In genomic region chr7:141731476-141732149, GRCh38 we compare ENCODE assay signal across 34 cellular contexts. TPM values are rescaled to one million over a fixed set of nuclear protein-coding genes. Genes with fewer than 3 reads are reported as not detected.
DNase-seq lines count a peak whose midpoint lies in the region; TF ChIP-seq lines count a peak whose summit lies in the region.
"Had no signal": no experiment of that assay in that cellular context is flagged by ENCODE, and none has a peak within 500 bp of the region (broad histone marks: within the 10 kb centered on the region; RNA-seq: fewer than 3 reads in every experiment).

No MANE protein-coding gene starts in this region.

- H3K9me3 Mint-ChIP-seq in T-helper 1 cell treated with Interleukin-12 subunit alpha and Interleukin-12 subunit beta and Interleukin-4 antibody, amounts not matched to agents 30 μg/mL and 1 μg/mL, for 36 hours, result no peaks in the 10 kb centered on the region
- H3K9me3 Mint-ChIP-seq: activated CD4-positive, alpha-beta memory T cell treated with anti-CD3 and anti-CD28 coated beads for 36 hours; activated T-helper 2 cell treated with anti-CD3 and anti-CD28 coated beads, Interferon-gamma antibody, Interleukin-2, Interleukin-4, amounts not matched to agents 10 μg/mL and 5 μg/mL and 100 μg/mL, durations not matched to agents 14 hours and 24 hours and 36 hours; stimulated activated naive B cell treated with anti-CD40 and anti-IgM and Interleukin-4, amounts not matched to agents 10 μg/mL and 1 μg/mL and 100 μg/mL, for 72 hours had no signal

- H3K27me3 Mint-ChIP-seq in T-helper 1 cell treated with Interleukin-12 subunit alpha and Interleukin-12 subunit beta and Interleukin-4 antibody, amounts not matched to agents 30 μg/mL and 1 μg/mL, for 36 hours (ENCODE audit: low read depth), result no peaks in the 10 kb centered on the region
- H3K27me3 Mint-ChIP-seq: activated CD4-positive, alpha-beta memory T cell treated with anti-CD3 and anti-CD28 coated beads for 36 hours; activated naive CD8-positive, alpha-beta T cell; stimulated activated naive B cell treated with anti-CD40 and anti-IgM and Interleukin-4, amounts not matched to agents 10 μg/mL and 1 μg/mL and 100 μg/mL, for 72 hours had no signal

- no peak overlapping the region for H2BK12ac ChIP-seq in mesenchymal stem cell (ENCODE audit: low read length in 2 of 2)

- H3K14ac ChIP-seq in mesenchymal stem cell (ENCODE audit: low read length in 2 of 2), result no peak overlapping the region

- POLR2A ChIA-PET in HEK293 (lab: Yijun Ruan, JAX), result no interaction called here

- H3K36me3 ChIP-seq in HEK293 (ENCODE audit: control insufficient read depth in 2 of 2, insufficient read depth in 1 of 2, low read length in 2 of 2), result no peaks in the 10 kb centered on the region
- H3K36me3 ChIP-seq in parathyroid adenoma (ENCODE audit: control insufficient read depth, insufficient read depth, low read length), result no peaks in the 10 kb centered on the region
- no peaks in the 10 kb centered on the region for H3K36me3 ChIP-seq in mesenchymal stem cell (ENCODE audit: control insufficient read depth in 1 of 2, insufficient read depth in 2 of 2, low read depth in 1 of 2, low read length in 2 of 2)
- H3K36me3 ChIP-seq: lower lobe of right lung, ovary, suprapubic skin had no signal

- H3K18ac ChIP-seq in mesenchymal stem cell (ENCODE audit: low read depth in 1 of 2, low read length in 2 of 2), result no peak overlapping the region

- no peak overlapping the region for H4K8ac ChIP-seq in mesenchymal stem cell (ENCODE audit: low read length)

- H2BK120ac ChIP-seq in mesenchymal stem cell (ENCODE audit: low read depth, low read length), result no peak overlapping the region

- H3K4me2 ChIP-seq in parathyroid adenoma (ENCODE audit: low read length) (no peak overlapping the region), mesenchymal stem cell (ENCODE audit: low read length, poor library complexity, severe bottlenecking) (no peak overlapping the region)

- WGBS in mesenchymal stem cell, result 93% methylated on average over 9 of the region's 24 CpGs

- no peaks in the 10 kb centered on the region for H3K36me3 Mint-ChIP-seq in T-helper 1 cell treated with Interleukin-12 subunit alpha and Interleukin-12 subunit beta and Interleukin-4 antibody, amounts not matched to agents 30 μg/mL and 1 μg/mL, for 36 hours (ENCODE audit: low read depth)
- H3K36me3 Mint-ChIP-seq: activated CD4-positive, alpha-beta memory T cell treated with anti-CD3 and anti-CD28 coated beads for 36 hours; stimulated activated naive B cell treated with anti-CD40 and anti-IgM and Interleukin-4, amounts not matched to agents 10 μg/mL and 1 μg/mL and 100 μg/mL, for 72 hours had no signal

- no peak overlapping the region for H2BK15ac ChIP-seq in mesenchymal stem cell (ENCODE audit: low read depth, poor library complexity, severe bottlenecking)

- H3K9ac ChIP-seq in parathyroid adenoma (no peak overlapping the region), mesenchymal stem cell (ENCODE audit: low read length) (no peak overlapping the region)
- H3K9ac ChIP-seq: GM23248 had no signal

- H2BK5ac ChIP-seq in mesenchymal stem cell (ENCODE audit: low read depth, low read length, poor library complexity, severe bottlenecking), result no peak overlapping the region

- no peak overlapping the region for H3K4ac ChIP-seq in mesenchymal stem cell (ENCODE audit: low read depth in 1 of 2, low read length in 2 of 2)

- H3K4me3 Mint-ChIP-seq in T-helper 1 cell treated with Interleukin-12 subunit alpha and Interleukin-12 subunit beta and Interleukin-4 antibody, amounts not matched to agents 30 μg/mL and 1 μg/mL, for 36 hours, result peak overlapping the region; percentile 50
- H3K4me3 Mint-ChIP-seq: activated CD4-positive, alpha-beta memory T cell treated with anti-CD3 and anti-CD28 coated beads for 36 hours; activated naive CD8-positive, alpha-beta T cell had no signal

- TF ChIP-seq CTCF in HEK293 (tag by site-specific recombination; IDR thresholded peaks at IDR 0.05) (no peak), choroid plexus epithelial cell (conservative IDR thresholded peaks at IDR 0.05; ENCODE audit: low read depth, low read length) (no peak), parathyroid adenoma (IDR thresholded peaks at IDR 0.05) (peak; percentile 50)

- CTCF ChIA-PET in HEK293 (lab: Yijun Ruan, JAX), result no interaction called here

- H3K4me3 ChIP-seq in HEK293 (ENCODE audit: low read depth, low read length) (no peak overlapping the region), choroid plexus epithelial cell (ENCODE audit: low read depth, low read length) (no peak overlapping the region), parathyroid adenoma (ENCODE audit: low read depth, low read length) (no peak overlapping the region), mesenchymal stem cell (ENCODE audit: insufficient read depth in 1 of 2, low read depth in 1 of 2, low read length in 2 of 2) (no peak overlapping the region)
- H3K4me3 ChIP-seq: GM23248, lower lobe of right lung, mucosa of descending colon, ovary, suprapubic skin had no signal

- peaks cover 3% of the 10 kb centered on the region for H3K4me1 Mint-ChIP-seq in T-helper 1 cell treated with Interleukin-12 subunit alpha and Interleukin-12 subunit beta and Interleukin-4 antibody, amounts not matched to agents 30 μg/mL and 1 μg/mL, for 36 hours (ENCODE audit: low read depth)
- H3K4me1 Mint-ChIP-seq: stimulated activated naive B cell treated with anti-CD40 and anti-IgM and Interleukin-4, amounts not matched to agents 10 μg/mL and 1 μg/mL and 100 μg/mL, for 72 hours had no signal

- H3K79me2 ChIP-seq in parathyroid adenoma, result no peaks in the 10 kb centered on the region

- H3K23ac ChIP-seq in mesenchymal stem cell (ENCODE audit: low read length in 2 of 2), result no peak overlapping the region

- no peak overlapping the region for H2AK5ac ChIP-seq in mesenchymal stem cell (ENCODE audit: low read length, severe bottlenecking)

- no peaks in the 10 kb centered on the region for H3K27me3 ChIP-seq in parathyroid adenoma (ENCODE audit: control insufficient read depth, insufficient read depth, low read length)
- peaks cover 0 to 7% of the 10 kb centered on the region in 2 experiments for H3K27me3 ChIP-seq in mesenchymal stem cell (ENCODE audit: control insufficient read depth in 1 of 2, insufficient read depth in 1 of 2, low read length in 2 of 2)
- H3K27me3 ChIP-seq: ovary, suprapubic skin had no signal

- DNase-seq in T-helper 1 cell, result no peak
- DNase-seq in choroid plexus epithelial cell (ENCODE audit: low read depth), result peak; percentile 28
- DNase-seq in mesenchymal stem cell, result no peak
- no peak for DNase-seq in stimulated activated naive CD4-positive, alpha-beta T cell (lab: John Stamatoyannopoulos, UW)
- DNase-seq in activated CD4-positive, alpha-beta T cell treated with anti-CD3 and anti-CD28 coated beads, Interleukin-2, amount 50 U/mL, for 4 hours, result no peak
- DNase-seq: activated CD4-positive, alpha-beta memory T cell treated with anti-CD3 and anti-CD28 coated beads for 36 hours; activated CD8-positive, alpha-beta memory T cell treated with anti-CD3 and anti-CD28 coated beads, Interleukin-2, amount 50 U/mL, for 4 hours; aorta; Calu3; DMS79 treated with DMSO at 0.1 percent for 48 hours; GM23248; Kasumi-1; kidney; lower lobe of right lung; mucosa of descending colon; NCI-H1694 treated with DMSO at 0.1 percent for 48 hours; NCI-H2171 treated with DMSO at 0.1 percent for 48 hours; NCI-H524 treated with DMSO at 0.1 percent for 48 hours; NK-92 treated with Interleukin-12 subunit alpha and Interleukin-12 subunit beta, amount 100 ng/mL, for 24 hours; ovary; PC-3; SHP77; stimulated activated CD4-positive, alpha-beta T cell treated with anti-CD3 and anti-CD28 coated beads, Interleukin-4, amount 100 ng/mL, for 4 hours; stimulated activated naive B cell treated with anti-CD40 and anti-IgM and Interleukin-4, amounts not matched to agents 10 μg/mL and 1 μg/mL and 100 μg/mL, for 72 hours had no signal

- no peak overlapping the region for H3K27ac Mint-ChIP-seq in T-helper 1 cell treated with Interleukin-12 subunit alpha and Interleukin-12 subunit beta and Interleukin-4 antibody, amounts not matched to agents 30 μg/mL and 1 μg/mL, for 36 hours
- H3K27ac Mint-ChIP-seq: activated CD4-positive, alpha-beta memory T cell treated with anti-CD3 and anti-CD28 coated beads for 36 hours; activated naive CD8-positive, alpha-beta T cell; activated T-helper 2 cell treated with anti-CD3 and anti-CD28 coated beads, Interferon-gamma antibody, Interleukin-2, Interleukin-4, amounts not matched to agents 10 μg/mL and 5 μg/mL and 100 μg/mL, durations not matched to agents 14 hours and 24 hours and 36 hours; stimulated activated naive B cell treated with anti-CD40 and anti-IgM and Interleukin-4, amounts not matched to agents 10 μg/mL and 1 μg/mL and 100 μg/mL, for 72 hours had no signal

- H3K9me3 ChIP-seq in HEK293 (ENCODE audit: control insufficient read depth, insufficient read depth, low read depth, low read length), result no peaks in the 10 kb centered on the region
- H3K9me3 ChIP-seq in parathyroid adenoma (ENCODE audit: control insufficient read depth, low read length), result no peaks in the 10 kb centered on the region
- no peaks in the 10 kb centered on the region for H3K9me3 ChIP-seq in mesenchymal stem cell (ENCODE audit: control insufficient read depth, low read length)
- H3K9me3 ChIP-seq: lower lobe of right lung, mucosa of descending colon, ovary, suprapubic skin had no signal

- no peaks in the 10 kb centered on the region for H3K79me1 ChIP-seq in mesenchymal stem cell (replicated peaks; ENCODE audit: low read length, poor library complexity, severe bottlenecking)

- H3K4me1 ChIP-seq in HEK293 (ENCODE audit: control insufficient read depth, insufficient read depth, low read length) (no peaks in the 10 kb centered on the region), parathyroid adenoma (no peaks in the 10 kb centered on the region), mesenchymal stem cell (ENCODE audit: control insufficient read depth, insufficient read depth, low read depth, low read length) (no peaks in the 10 kb centered on the region)
- H3K4me1 ChIP-seq: lower lobe of right lung, suprapubic skin had no signal

- H2AFZ ChIP-seq in parathyroid adenoma, result peak overlapping the region; percentile 67
- H2AFZ ChIP-seq in mesenchymal stem cell (ENCODE audit: low read depth, low read length), result no peak overlapping the region
- H2AFZ ChIP-seq: GM23248 had no signal

- H4K91ac ChIP-seq in mesenchymal stem cell (ENCODE audit: low read length), result no peak overlapping the region

- H3K27ac ChIP-seq in HEK293 (ENCODE audit: extremely low read depth, low read depth, low read length) (no peak overlapping the region), parathyroid adenoma (peak overlapping the region; percentile 25), mesenchymal stem cell (ENCODE audit: low read length, poor library complexity, severe bottlenecking) (no peak overlapping the region)
- H3K27ac ChIP-seq: 22Rv1, GM23248, HL-60, lower lobe of right lung, ovary, suprapubic skin had no signal

RNA-seq across cellular contexts. Expression of gene SSBP1, which starts 6.5 kb away (rescaled TPM):
- polyA plus RNA-seq in mesenchymal stem cell (2013, experiment 1 of 2), result 327 TPM
- polyA plus RNA-seq in mesenchymal stem cell (2013, experiment 2 of 2), result 323 TPM

RNA-seq across cellular contexts. Expression of gene WEE2, which starts 23.5 kb away (rescaled TPM):
- not detected for polyA plus RNA-seq in mesenchymal stem cell (2013, experiment 1 of 2)
- not detected for polyA plus RNA-seq in mesenchymal stem cell (2013, experiment 2 of 2)
- polyA plus RNA-seq: aorta, fibroblast of lung, GM23248 had no signal

RNA-seq across cellular contexts. Expression of gene DENND11, which starts 29.6 kb away (rescaled TPM):
- polyA plus RNA-seq in mesenchymal stem cell (2013, experiment 1 of 2), result 3.3 TPM
- 3.3 TPM for polyA plus RNA-seq in mesenchymal stem cell (2013, experiment 2 of 2)

RNA-seq across cellular contexts. Expression of gene TAS2R3, which starts 32.3 kb away (rescaled TPM):
- not detected for polyA plus RNA-seq in mesenchymal stem cell (2013, experiment 1 of 2)
- not detected for polyA plus RNA-seq in mesenchymal stem cell (2013, experiment 2 of 2)
- polyA plus RNA-seq: GM23248, neural cell had no signal

RNA-seq across cellular contexts. Expression of gene TAS2R4, which starts 44.9 kb away (rescaled TPM):
- polyA plus RNA-seq in mesenchymal stem cell (2013, experiment 1 of 2), result 0.03 TPM
- polyA plus RNA-seq in mesenchymal stem cell (2013, experiment 2 of 2), result 0.04 TPM
